In genomic region chr2:29607025-29607424, GRCh38 we compare ENCODE assay signal across 1 cellular context.
TF ChIP-seq lines count a peak whose summit lies in the region.

No MANE protein-coding gene starts in this region.

TF ChIP-seq in IMR-90, 13 proteins besides CTCF, POLR2A, EP300 and RAD21:
- no peak for TF ChIP-seq CHD1 (IDR thresholded peaks at IDR 0.05; ENCODE audit: low read depth, low read length)
- no peak for TF ChIP-seq ELK1 (IDR thresholded peaks at IDR 0.05; ENCODE audit: borderline replicate concordance, low read depth, low read length)
- TF ChIP-seq RFX5 (IDR thresholded peaks at IDR 0.05; ENCODE audit: low read depth, low read length) = no peak
- no peak for TF ChIP-seq NFE2L2 (IDR thresholded peaks at IDR 0.05; ENCODE audit: low read depth, low read length)
- TF ChIP-seq FOS (IDR thresholded peaks at IDR 0.05; ENCODE audit: low read depth, low read length) = no peak
- no peak for TF ChIP-seq SMC3 (IDR thresholded peaks at IDR 0.05; ENCODE audit: low read depth, low read length)
